9 cellular contexts compared by ENCODE assay signal in the genomic region with DNA sequence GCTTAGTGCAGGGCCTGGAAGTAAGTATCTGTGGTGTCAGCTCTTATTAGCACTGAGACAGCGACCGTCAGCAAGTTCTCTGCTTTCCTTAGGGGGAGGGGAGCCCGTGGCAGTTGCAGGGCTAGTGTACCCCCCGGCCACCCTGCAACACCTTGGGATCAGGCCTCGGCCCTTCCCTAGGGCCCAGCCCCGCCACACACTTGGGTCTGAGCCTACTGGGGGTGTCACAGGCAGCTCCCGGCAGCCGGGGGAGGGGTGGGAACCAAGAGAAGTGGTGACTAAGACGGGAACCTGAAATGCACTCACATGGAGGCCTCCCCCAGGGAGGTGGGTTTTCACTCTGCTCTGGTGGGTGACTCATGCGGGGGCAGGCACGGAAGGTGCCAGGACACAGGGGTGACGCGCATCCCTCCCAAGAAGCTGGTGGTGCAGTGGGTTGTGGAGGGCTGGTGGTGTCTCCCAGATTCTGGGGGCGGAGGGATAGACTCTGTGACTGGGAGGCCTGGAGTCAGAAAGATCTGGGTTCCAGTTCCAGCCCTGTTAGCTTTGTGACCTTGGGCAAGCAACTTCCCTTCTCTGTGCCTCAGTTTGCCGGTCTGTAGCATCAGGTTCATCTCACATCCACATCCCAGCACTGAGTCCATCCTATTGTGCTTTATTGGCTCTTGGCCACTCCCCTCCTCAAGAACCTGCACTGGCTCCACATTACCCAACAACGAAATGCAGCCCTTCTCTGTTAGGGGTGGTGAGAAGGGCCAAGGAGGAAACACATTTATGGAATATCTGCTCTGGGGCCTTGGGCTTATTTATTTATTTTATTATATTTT. TPM values are rescaled to one million over a fixed set of nuclear protein-coding genes. Genes with fewer than 3 reads are reported as not detected.
DNase-seq lines count a peak whose midpoint lies in the region; ATAC-seq and TF ChIP-seq lines count a peak whose summit lies in the region.
"Had no signal": no experiment of that assay in that cellular context is flagged by ENCODE, and none has a peak within 500 bp of the region (broad histone marks: within the 10 kb centered on the region; RNA-seq: fewer than 3 reads in every experiment).

No MANE protein-coding gene starts in this region.

- H3K4me3 ChIP-seq in GM06990 (replicated peaks; ENCODE audit: low read depth, low read length) (no peak overlapping the region), Panc1 (ENCODE audit: low read depth in 2 of 2, low read length in 2 of 2) (no peak overlapping the region), hepatocyte (no peak overlapping the region)
- H3K4me3 ChIP-seq: psoas muscle had no signal

- H3K36me3 Mint-ChIP-seq in activated T-helper 1 cell treated with anti-CD3 and anti-CD28 coated beads, Interleukin-12 subunit alpha, Interleukin-12 subunit beta, Interleukin-2, Interleukin-4 antibody, amounts not matched to agents 30 ng/mL and 10 ng/mL and 1 ng/mL, durations not matched to agents 14 hours and 24 hours and 36 hours (ENCODE audit: low read depth), result no peaks in the 10 kb centered on the region

- H3K27me3 Mint-ChIP-seq in activated T-helper 1 cell treated with anti-CD3 and anti-CD28 coated beads, Interleukin-12 subunit alpha, Interleukin-12 subunit beta, Interleukin-2, Interleukin-4 antibody, amounts not matched to agents 30 ng/mL and 10 ng/mL and 1 ng/mL, durations not matched to agents 14 hours and 24 hours and 36 hours (ENCODE audit: insufficient read depth), result peaks cover 2% of the 10 kb centered on the region

- intact Hi-C loops in Panc1 (cut with micrococcal nuclease; ENCODE audit: unreplicated experiment), result no loop called here
- intact Hi-C loops in activated T-helper 1 cell treated with anti-CD3 and anti-CD28 coated beads, Interleukin-12 subunit alpha, Interleukin-12 subunit beta, Interleukin-2, Interleukin-4 antibody, amounts not matched to agents 30 ng/mL and 10 ng/mL and 1 ng/mL, durations not matched to agents 14 hours and 24 hours and 36 hours (cut with micrococcal nuclease), result loop anchor here (1.0 to 10.0 kb wide), 6 partner anchors 9 to 795 kb away; partner anchors contain the start of genes ATXN2L, MVP and SPNS1

- H3K36me3 ChIP-seq in GM06990 (ENCODE audit: control insufficient read depth, insufficient read depth, low read length) (no peaks in the 10 kb centered on the region), Panc1 (ENCODE audit: control insufficient read depth, insufficient read depth, low read length) (no peaks in the 10 kb centered on the region), hepatocyte (replicated peaks; ENCODE audit: insufficient read depth, low read depth) (no peaks in the 10 kb centered on the region)

- H3K4me2 ChIP-seq in hepatocyte, result no peak overlapping the region

- no TSS peak for BruUV-seq in Panc1 (replicated peaks; lab: Mats Ljungman, UMichigan)

- H3K9me3 ChIP-seq in Panc1 (ENCODE audit: control insufficient read depth, insufficient read depth, low read depth, low read length), result no peaks in the 10 kb centered on the region
- H3K9me3 ChIP-seq in hepatocyte (ENCODE audit: low read depth), result no peaks in the 10 kb centered on the region
- H3K9me3 ChIP-seq: psoas muscle had no signal

- POLR2A ChIA-PET in Panc1 (lab: Charles Lee), result no interaction called here

- ATAC-seq in Panc1 (peak; percentile 56), GM21515 (IDR thresholded peaks at IDR 0.05; ENCODE audit: unreplicated experiment) (no peak), GM21447 (IDR thresholded peaks at IDR 0.05; ENCODE audit: unreplicated experiment) (no peak)
- ATAC-seq: psoas muscle had no signal

- peak; percentile 51 for DNase-seq in GM06990 (ENCODE audit: extremely low read depth, insufficient read length)
- DNase-seq in Panc1 (ENCODE audit: low read depth, low spot score), result no peak
- DNase-seq in activated T-helper 1 cell treated with anti-CD3 and anti-CD28 coated beads, Interleukin-12 subunit alpha, Interleukin-12 subunit beta, Interleukin-2, Interleukin-4 antibody, amounts not matched to agents 30 ng/mL and 10 ng/mL and 1 ng/mL, durations not matched to agents 14 hours and 24 hours and 36 hours (ENCODE audit: low spot score), result peak; percentile 55
- DNase-seq in hepatocyte (ENCODE audit: low spot score), result peak; percentile 65
- DNase-seq in stimulated activated CD4-positive, alpha-beta T cell treated with anti-CD3 and anti-CD28 coated beads, TNF-alpha, amount 100 ng/mL, for 48 hours (ENCODE audit: low read depth in 3 of 3), result peak; percentile 77 to 95 (median 91)
- no peak for DNase-seq in OCI-M1 (lab: John Stamatoyannopoulos, UW)

- H3K4me1 Mint-ChIP-seq in activated T-helper 1 cell treated with anti-CD3 and anti-CD28 coated beads, Interleukin-12 subunit alpha, Interleukin-12 subunit beta, Interleukin-2, Interleukin-4 antibody, amounts not matched to agents 30 ng/mL and 10 ng/mL and 1 ng/mL, durations not matched to agents 14 hours and 24 hours and 36 hours (ENCODE audit: low read depth), result peaks cover 38% of the 10 kb centered on the region

- H3K9me2 ChIP-seq in hepatocyte (replicated peaks; ENCODE audit: insufficient read depth), result no peaks in the 10 kb centered on the region

- H3K79me2 ChIP-seq in hepatocyte, result no peaks in the 10 kb centered on the region

- CTCF ChIA-PET in Panc1 (lab: Charles Lee), result interaction anchor here (0.6 kb wide), 1 partner anchor 48 kb away, joined by 3 read pairs; no protein-coding TSS in a partner anchor

- no peak overlapping the region for H3K4me3 Mint-ChIP-seq in activated T-helper 1 cell treated with anti-CD3 and anti-CD28 coated beads, Interleukin-12 subunit alpha, Interleukin-12 subunit beta, Interleukin-2, Interleukin-4 antibody, amounts not matched to agents 30 ng/mL and 10 ng/mL and 1 ng/mL, durations not matched to agents 14 hours and 24 hours and 36 hours

- H3K4me1 ChIP-seq in Panc1 (ENCODE audit: control insufficient read depth, insufficient read depth, low read length) (no peaks in the 10 kb centered on the region), hepatocyte (ENCODE audit: insufficient read depth) (no peaks in the 10 kb centered on the region)
- H3K4me1 ChIP-seq: psoas muscle had no signal

- TF ChIP-seq CTCF in GM06990 (IDR thresholded peaks at IDR 0.05; ENCODE audit: insufficient read depth, low read length, poor library complexity, severe bottlenecking) (no peak), Panc1 (IDR thresholded peaks at IDR 0.05) (no peak), hepatocyte (IDR thresholded peaks at IDR 0.05; ENCODE audit: poor library complexity) (no peak)

- H3K27me3 ChIP-seq in GM06990 (replicated peaks; ENCODE audit: control insufficient read depth, insufficient read depth, low read length) (no peaks in the 10 kb centered on the region), Panc1 (ENCODE audit: control insufficient read depth, insufficient read depth, low read length) (no peaks in the 10 kb centered on the region), hepatocyte (no peaks in the 10 kb centered on the region)

- in situ Hi-C loops in Panc1 (cut with HindIII; ENCODE audit: low pct_unique_long_range_greater_than_20kb, low sequenced_read_pairs), result no loop called here

- peak overlapping the region; percentile 74 for H3K27ac Mint-ChIP-seq in activated T-helper 1 cell treated with anti-CD3 and anti-CD28 coated beads, Interleukin-12 subunit alpha, Interleukin-12 subunit beta, Interleukin-2, Interleukin-4 antibody, amounts not matched to agents 30 ng/mL and 10 ng/mL and 1 ng/mL, durations not matched to agents 14 hours and 24 hours and 36 hours

- H3K27ac ChIP-seq in Panc1 (ENCODE audit: low read length) (no peak overlapping the region), hepatocyte (no peak overlapping the region)
- H3K27ac ChIP-seq: psoas muscle had no signal

- H4K20me1 ChIP-seq in hepatocyte (ENCODE audit: insufficient read depth, poor library complexity, severe bottlenecking), result no peaks in the 10 kb centered on the region

- WGBS in hepatocyte (ENCODE audit: low lambda C conversion rate, missing lambda C conversion rate), result 44% methylated on average over 16 of the region's 16 CpGs

- H3K9me3 Mint-ChIP-seq in activated T-helper 1 cell treated with anti-CD3 and anti-CD28 coated beads, Interleukin-12 subunit alpha, Interleukin-12 subunit beta, Interleukin-2, Interleukin-4 antibody, amounts not matched to agents 30 ng/mL and 10 ng/mL and 1 ng/mL, durations not matched to agents 14 hours and 24 hours and 36 hours, result no peaks in the 10 kb centered on the region

- H2AFZ ChIP-seq in hepatocyte, result no peak overlapping the region

RNA-seq across cellular contexts. Expression of gene LAT, which starts 44.5 kb away (rescaled TPM):
- 3.7 TPM for total RNA-seq in Panc1 (2021; ENCODE audit: unreplicated experiment)
- polyA plus RNA-seq in Panc1 (2012; ENCODE audit: insufficient read length), result 4.2 TPM
- total RNA-seq in activated T-helper 1 cell treated with anti-CD3 and anti-CD28 coated beads, Interleukin-12 subunit alpha, Interleukin-12 subunit beta, Interleukin-2, Interleukin-4 antibody, amounts not matched to agents 30 ng/mL and 10 ng/mL and 1 ng/mL, durations not matched to agents 14 hours and 24 hours and 36 hours, result 230 and 234 TPM in 2 replicates
- total RNA-seq in hepatocyte, result 1.00 and 3.9 TPM in 2 replicates
- 2.4 and 6.9 TPM in 2 replicates for polyA plus RNA-seq in hepatocyte

RNA-seq across cellular contexts. Expression of gene SPNS1, which starts 54.8 kb away (rescaled TPM):
- total RNA-seq in Panc1 (2021; ENCODE audit: unreplicated experiment) (79.1 TPM), hepatocyte (36.6 and 42.8 TPM in 2 replicates)
- polyA plus RNA-seq in Panc1 (2012; ENCODE audit: insufficient read length), result 84.3 TPM
- 21.2 and 26.9 TPM in 2 replicates for total RNA-seq in activated T-helper 1 cell treated with anti-CD3 and anti-CD28 coated beads, Interleukin-12 subunit alpha, Interleukin-12 subunit beta, Interleukin-2, Interleukin-4 antibody, amounts not matched to agents 30 ng/mL and 10 ng/mL and 1 ng/mL, durations not matched to agents 14 hours and 24 hours and 36 hours
- 140 and 146 TPM in 2 replicates for polyA plus RNA-seq in hepatocyte

Comparison
In these comparisons a context has a peak if more than half of its experiments do, and no peak if none do; other contexts are left out.
1. DNase-seq: peak in GM06990 (single experiment), activated T-helper 1 cell treated with anti-CD3 and anti-CD28 coated beads, Interleukin-12 subunit alpha, Interleukin-12 subunit beta, Interleukin-2, Interleukin-4 antibody, amounts not matched to agents 30 ng/mL and 10 ng/mL and 1 ng/mL, durations not matched to agents 14 hours and 24 hours and 36 hours (single experiment), hepatocyte (single experiment) and stimulated activated CD4-positive, alpha-beta T cell treated with anti-CD3 and anti-CD28 coated beads, TNF-alpha, amount 100 ng/mL, for 48 hours (3 of 3); none in Panc1 (single experiment) and OCI-M1 (single experiment).
2. RNA of gene LAT, which starts 44.5 kb away (total RNA-seq): 230 to 234 TPM in activated T-helper 1 cell treated with anti-CD3 and anti-CD28 coated beads, Interleukin-12 subunit alpha, Interleukin-12 subunit beta, Interleukin-2, Interleukin-4 antibody, amounts not matched to agents 30 ng/mL and 10 ng/mL and 1 ng/mL, durations not matched to agents 14 hours and 24 hours and 36 hours; 3.7 TPM in Panc1 (single experiment) and 1.00 to 3.9 TPM in hepatocyte; every median in the first group is over 10 times any median in the second.